In the genomic region with DNA sequence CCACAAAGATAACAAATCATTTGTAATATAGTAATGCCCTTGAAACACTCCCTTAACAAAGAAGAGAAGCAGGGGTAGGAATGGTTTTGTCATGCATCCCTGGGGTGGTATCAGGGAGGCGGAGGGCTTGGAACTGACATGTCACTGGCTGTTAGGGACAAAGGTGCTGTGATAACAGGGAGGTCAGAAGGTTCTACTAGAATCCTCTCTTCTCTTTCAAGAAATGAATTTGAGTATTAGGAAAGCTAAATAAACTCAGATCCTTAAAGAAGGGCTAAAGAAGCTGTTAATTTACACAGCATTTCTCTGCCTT, we compare ENCODE assay signal across 27 cellular contexts.
"Had no signal": no experiment of that assay in that cellular context is flagged by ENCODE, and none has a peak within 500 bp of the region (broad histone marks: within the 10 kb centered on the region; RNA-seq: fewer than 3 reads in every experiment).

No MANE protein-coding gene starts in this region.

- H3K4me3 ChIP-seq: dorsolateral prefrontal cortex, esophagus muscularis mucosa, gastroesophageal sphincter, heart left ventricle, lower lobe of right lung, pancreas, skin epidermis, spleen, testis, tibial artery had no signal

- H3K27ac ChIP-seq: esophagus muscularis mucosa, foreskin keratinocyte, gastroesophageal sphincter, heart left ventricle, lower lobe of right lung, neutrophil, pancreas, skin epidermis, spleen, testis, tibial artery had no signal

- H3K4me3 Mint-ChIP-seq: immature natural killer cell; naive thymus-derived CD8-positive, alpha-beta T cell; neural crest cell; stimulated activated memory B cell treated with anti-CD40 and anti-IgM and Interleukin-4, amounts not matched to agents 10 μg/mL and 1 μg/mL and 100 μg/mL, for 72 hours; type B pancreatic cell had no signal

- H3K36me3 ChIP-seq: esophagus muscularis mucosa, gastroesophageal sphincter, heart left ventricle, lower lobe of right lung, neutrophil, pancreas, spleen, tibial artery had no signal

- H3K36me3 Mint-ChIP-seq: immature natural killer cell; naive thymus-derived CD8-positive, alpha-beta T cell; stimulated activated memory B cell treated with anti-CD40 and anti-IgM and Interleukin-4, amounts not matched to agents 10 μg/mL and 1 μg/mL and 100 μg/mL, for 72 hours; type B pancreatic cell had no signal

- H3K9me3 ChIP-seq: gastroesophageal sphincter, heart left ventricle, lower lobe of right lung, neutrophil, pancreas, testis, tibial artery had no signal

- H3K4me1 ChIP-seq: foreskin keratinocyte, gastroesophageal sphincter, lower lobe of right lung, pancreas, spleen, tibial artery had no signal

- ATAC-seq: foreskin keratinocyte; gastroesophageal sphincter; heart left ventricle; left colon; left ventricle myocardium superior; lower lobe of right lung; naive thymus-derived CD8-positive, alpha-beta T cell; pancreas; stimulated activated memory B cell treated with anti-CD40 and anti-IgM and Interleukin-4, amounts not matched to agents 10 μg/mL and 1 μg/mL and 100 μg/mL, for 72 hours; stimulated activated naive CD8-positive, alpha-beta T cell treated with anti-CD3 and anti-CD28 coated beads, Interleukin-15, Interleukin-2, amounts not matched to agents 100 U/mL and 50 U/mL, for 24 hours had no signal

- DNase-seq: dorsolateral prefrontal cortex; effector CD4-positive, alpha-beta T cell; foreskin keratinocyte; heart left ventricle; hypothalamus; immature natural killer cell; islet precursor cell; kidney glomerular epithelial cell; left colon; left ventricle myocardium superior; lower lobe of right lung; naive thymus-derived CD8-positive, alpha-beta T cell; pancreas; retina; spleen; stimulated activated CD4-positive, alpha-beta T cell treated with anti-CD3 and anti-CD28 coated beads, Interleukin-4, amount 100 ng/mL, for 4 hours; stimulated activated naive CD8-positive, alpha-beta T cell treated with anti-CD3 and anti-CD28 coated beads, Interleukin-15, Interleukin-2, amounts not matched to agents 100 U/mL and 50 U/mL, for 24 hours; substantia nigra; testis; tibial artery had no signal

- H3K9me3 Mint-ChIP-seq: neural crest cell had no signal

- H3K27ac Mint-ChIP-seq: immature natural killer cell; naive thymus-derived CD8-positive, alpha-beta T cell; stimulated activated memory B cell treated with anti-CD40 and anti-IgM and Interleukin-4, amounts not matched to agents 10 μg/mL and 1 μg/mL and 100 μg/mL, for 72 hours; type B pancreatic cell had no signal

- H3K27me3 Mint-ChIP-seq: stimulated activated memory B cell treated with anti-CD40 and anti-IgM and Interleukin-4, amounts not matched to agents 10 μg/mL and 1 μg/mL and 100 μg/mL, for 72 hours; type B pancreatic cell had no signal

- H3K27me3 ChIP-seq: foreskin keratinocyte, neutrophil, spleen, testis, tibial artery had no signal

- H3K4me1 Mint-ChIP-seq: immature natural killer cell; naive thymus-derived CD8-positive, alpha-beta T cell; stimulated activated memory B cell treated with anti-CD40 and anti-IgM and Interleukin-4, amounts not matched to agents 10 μg/mL and 1 μg/mL and 100 μg/mL, for 72 hours had no signal
